Comparison of ENCODE assay signal across 1 cellular context in the genomic region with DNA sequence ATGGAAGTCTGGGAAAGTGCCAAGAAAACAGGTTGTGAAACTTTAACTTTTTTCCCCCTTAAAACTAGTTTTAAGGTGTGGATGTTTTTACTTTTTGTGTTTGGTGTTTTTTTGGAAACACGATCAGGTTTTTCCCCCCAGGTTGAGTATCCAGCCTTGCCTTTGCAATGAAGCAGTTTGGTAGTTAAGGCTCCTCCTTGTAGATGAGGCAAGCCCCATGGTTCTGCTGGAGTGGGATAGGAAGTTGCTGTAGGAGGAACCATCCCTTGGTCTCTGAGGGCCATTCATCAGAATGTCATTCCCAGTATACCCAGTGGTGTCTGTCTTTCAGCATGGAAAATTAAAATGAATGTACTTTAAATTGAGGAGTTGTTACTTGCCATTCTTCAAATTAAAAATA.
TF ChIP-seq lines count a peak whose summit lies in the region.

No MANE protein-coding gene starts in this region.

TF ChIP-seq in K562, 482 proteins besides CTCF, POLR2A, EP300 and RAD21 (continued from another document and continues in another):
- TF ChIP-seq, protein P1, sequence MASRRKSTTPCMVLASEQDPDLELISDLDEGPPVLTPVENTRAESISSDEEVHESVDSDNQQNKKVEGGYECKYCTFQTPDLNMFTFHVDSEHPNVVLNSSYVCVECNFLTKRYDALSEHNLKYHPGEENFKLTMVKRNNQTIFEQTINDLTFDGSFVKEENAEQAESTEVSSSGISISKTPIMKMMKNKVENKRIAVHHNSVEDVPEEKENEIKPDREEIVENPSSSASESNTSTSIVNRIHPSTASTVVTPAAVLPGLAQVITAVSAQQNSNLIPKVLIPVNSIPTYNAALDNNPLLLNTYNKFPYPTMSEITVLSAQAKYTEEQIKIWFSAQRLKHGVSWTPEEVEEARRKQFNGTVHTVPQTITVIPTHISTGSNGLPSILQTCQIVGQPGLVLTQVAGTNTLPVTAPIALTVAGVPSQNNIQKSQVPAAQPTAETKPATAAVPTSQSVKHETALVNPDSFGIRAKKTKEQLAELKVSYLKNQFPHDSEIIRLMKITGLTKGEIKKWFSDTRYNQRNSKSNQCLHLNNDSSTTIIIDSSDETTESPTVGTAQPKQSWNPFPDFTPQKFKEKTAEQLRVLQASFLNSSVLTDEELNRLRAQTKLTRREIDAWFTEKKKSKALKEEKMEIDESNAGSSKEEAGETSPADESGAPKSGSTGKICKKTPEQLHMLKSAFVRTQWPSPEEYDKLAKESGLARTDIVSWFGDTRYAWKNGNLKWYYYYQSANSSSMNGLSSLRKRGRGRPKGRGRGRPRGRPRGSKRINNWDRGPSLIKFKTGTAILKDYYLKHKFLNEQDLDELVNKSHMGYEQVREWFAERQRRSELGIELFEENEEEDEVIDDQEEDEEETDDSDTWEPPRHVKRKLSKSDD (conservative IDR thresholded peaks at IDR 0.05; ENCODE audit: low read length): no peak
- TF ChIP-seq MAZ (CRISPR knock-in tag; conservative IDR thresholded peaks at IDR 0.05 in 1 of 2, IDR thresholded peaks at IDR 0.05 in 1 of 2) (peak in 1 of 2 experiments; percentile 50; a peak in 1 of 4 replicates), BRF1 (IDR thresholded peaks at IDR 0.05; ENCODE audit: borderline replicate concordance, extremely low read depth, insufficient read length) (no peak), DMBX1 (CRISPR knock-in tag; IDR thresholded peaks at IDR 0.05; ENCODE audit: borderline replicate concordance) (0 out of 2 replicates have a peak, but pooled peaks have one; percentile 39), PHB (CRISPR knock-in tag; IDR thresholded peaks at IDR 0.05) (no peak), ATF1 (CRISPR knock-in tag; IDR thresholded peaks at IDR 0.05) (no peak), ATF1 (tag; IDR thresholded peaks at IDR 0.05) (no peak), ASH1L (IDR thresholded peaks at IDR 0.05; ENCODE audit: borderline replicate concordance, low read depth, partially characterized antibody) (no peak), ZNF253 (CRISPR knock-in tag; conservative IDR thresholded peaks at IDR 0.05) (no peak), TAF1 (IDR thresholded peaks at IDR 0.05; ENCODE audit: control insufficient read depth, extremely low read depth, insufficient read depth, low read length, severe bottlenecking) (no peak), NR4A1 (CRISPR knock-in tag; IDR thresholded peaks at IDR 0.05) (no peak), NR4A1 (tag; IDR thresholded peaks at IDR 0.05) (no peak), KHSRP (IDR thresholded peaks at IDR 0.05) (no peak), HNRNPL (IDR thresholded peaks at IDR 0.05; ENCODE audit: low read depth, low read length) (no peak), ZNF143 (CRISPR knock-in tag; IDR thresholded peaks at IDR 0.05) (no peak), IFI16 (CRISPR knock-in tag; IDR thresholded peaks at IDR 0.05) (no peak), ZNF121 (CRISPR knock-in tag; conservative IDR thresholded peaks at IDR 0.05) (no peak), ZNF77 (CRISPR knock-in tag; IDR thresholded peaks at IDR 0.05) (no peak), FOXK2 (conservative IDR thresholded peaks at IDR 0.05 in 1 of 2, IDR thresholded peaks at IDR 0.05 in 1 of 2; ENCODE audit: low read depth in 2 of 2) (no peak), GTF2E2 (tag; IDR thresholded peaks at IDR 0.05) (peak; percentile 41; the same call in 1 of the 2 replicates), PRMT5 (CRISPR knock-in tag; IDR thresholded peaks at IDR 0.05) (no peak), CCAR2 (IDR thresholded peaks at IDR 0.05; ENCODE audit: low read depth, low read length) (no peak), SREBF2 (CRISPR knock-in tag; IDR thresholded peaks at IDR 0.05) (no peak), CBFB (CRISPR knock-in tag; IDR thresholded peaks at IDR 0.05) (no peak), MEF2D (tag; conservative IDR thresholded peaks at IDR 0.05; ENCODE audit: low read depth) (no peak), RBM25 (IDR thresholded peaks at IDR 0.05; ENCODE audit: low read depth, low read length, severe bottlenecking) (no peak), L3MBTL2 (IDR thresholded peaks at IDR 0.05) (no peak), ZNF140 (CRISPR knock-in tag; IDR thresholded peaks at IDR 0.05) (no peak), ARNT (IDR thresholded peaks at IDR 0.05) (no peak), GABPB1 (CRISPR knock-in tag; IDR thresholded peaks at IDR 0.05) (no peak), CEBPB (tag; IDR thresholded peaks at IDR 0.05) (0 out of 2 replicates have a peak, but pooled peaks have one; percentile 37), HSF4 (CRISPR knock-in tag; IDR thresholded peaks at IDR 0.05; ENCODE audit: borderline replicate concordance) (no peak), ZNF324 (CRISPR knock-in tag; IDR thresholded peaks at IDR 0.05) (no peak), ZNF583 (CRISPR knock-in tag; IDR thresholded peaks at IDR 0.05) (no peak), ZNF311 (CRISPR knock-in tag; IDR thresholded peaks at IDR 0.05) (no peak), HNRNPK (IDR thresholded peaks at IDR 0.05; ENCODE audit: low read depth, low read length, poor library complexity, severe bottlenecking) (no peak)
- TF ChIP-seq, protein P2, sequence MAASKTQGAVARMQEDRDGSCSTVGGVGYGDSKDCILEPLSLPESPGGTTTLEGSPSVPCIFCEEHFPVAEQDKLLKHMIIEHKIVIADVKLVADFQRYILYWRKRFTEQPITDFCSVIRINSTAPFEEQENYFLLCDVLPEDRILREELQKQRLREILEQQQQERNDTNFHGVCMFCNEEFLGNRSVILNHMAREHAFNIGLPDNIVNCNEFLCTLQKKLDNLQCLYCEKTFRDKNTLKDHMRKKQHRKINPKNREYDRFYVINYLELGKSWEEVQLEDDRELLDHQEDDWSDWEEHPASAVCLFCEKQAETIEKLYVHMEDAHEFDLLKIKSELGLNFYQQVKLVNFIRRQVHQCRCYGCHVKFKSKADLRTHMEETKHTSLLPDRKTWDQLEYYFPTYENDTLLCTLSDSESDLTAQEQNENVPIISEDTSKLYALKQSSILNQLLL (CRISPR knock-in tag; IDR thresholded peaks at IDR 0.05; ENCODE audit: borderline replicate concordance): no peak
- TF ChIP-seq, protein P3, sequence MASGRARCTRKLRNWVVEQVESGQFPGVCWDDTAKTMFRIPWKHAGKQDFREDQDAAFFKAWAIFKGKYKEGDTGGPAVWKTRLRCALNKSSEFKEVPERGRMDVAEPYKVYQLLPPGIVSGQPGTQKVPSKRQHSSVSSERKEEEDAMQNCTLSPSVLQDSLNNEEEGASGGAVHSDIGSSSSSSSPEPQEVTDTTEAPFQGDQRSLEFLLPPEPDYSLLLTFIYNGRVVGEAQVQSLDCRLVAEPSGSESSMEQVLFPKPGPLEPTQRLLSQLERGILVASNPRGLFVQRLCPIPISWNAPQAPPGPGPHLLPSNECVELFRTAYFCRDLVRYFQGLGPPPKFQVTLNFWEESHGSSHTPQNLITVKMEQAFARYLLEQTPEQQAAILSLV (tag; IDR thresholded peaks at IDR 0.05): no peak
- TF ChIP-seq, protein P4, sequence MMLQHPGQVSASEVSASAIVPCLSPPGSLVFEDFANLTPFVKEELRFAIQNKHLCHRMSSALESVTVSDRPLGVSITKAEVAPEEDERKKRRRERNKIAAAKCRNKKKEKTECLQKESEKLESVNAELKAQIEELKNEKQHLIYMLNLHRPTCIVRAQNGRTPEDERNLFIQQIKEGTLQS (IDR thresholded peaks at IDR 0.05): no peak
- TF ChIP-seq, protein P4 (CRISPR knock-in tag; conservative IDR thresholded peaks at IDR 0.05): no peak
- TF ChIP-seq, protein P5, sequence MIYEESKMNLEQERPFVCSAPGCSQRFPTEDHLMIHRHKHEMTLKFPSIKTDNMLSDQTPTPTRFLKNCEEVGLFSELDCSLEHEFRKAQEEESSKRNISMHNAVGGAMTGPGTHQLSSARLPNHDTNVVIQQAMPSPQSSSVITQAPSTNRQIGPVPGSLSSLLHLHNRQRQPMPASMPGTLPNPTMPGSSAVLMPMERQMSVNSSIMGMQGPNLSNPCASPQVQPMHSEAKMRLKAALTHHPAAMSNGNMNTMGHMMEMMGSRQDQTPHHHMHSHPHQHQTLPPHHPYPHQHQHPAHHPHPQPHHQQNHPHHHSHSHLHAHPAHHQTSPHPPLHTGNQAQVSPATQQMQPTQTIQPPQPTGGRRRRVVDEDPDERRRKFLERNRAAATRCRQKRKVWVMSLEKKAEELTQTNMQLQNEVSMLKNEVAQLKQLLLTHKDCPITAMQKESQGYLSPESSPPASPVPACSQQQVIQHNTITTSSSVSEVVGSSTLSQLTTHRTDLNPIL (CRISPR knock-in tag; IDR thresholded peaks at IDR 0.05): no peak
- TF ChIP-seq, protein P6, sequence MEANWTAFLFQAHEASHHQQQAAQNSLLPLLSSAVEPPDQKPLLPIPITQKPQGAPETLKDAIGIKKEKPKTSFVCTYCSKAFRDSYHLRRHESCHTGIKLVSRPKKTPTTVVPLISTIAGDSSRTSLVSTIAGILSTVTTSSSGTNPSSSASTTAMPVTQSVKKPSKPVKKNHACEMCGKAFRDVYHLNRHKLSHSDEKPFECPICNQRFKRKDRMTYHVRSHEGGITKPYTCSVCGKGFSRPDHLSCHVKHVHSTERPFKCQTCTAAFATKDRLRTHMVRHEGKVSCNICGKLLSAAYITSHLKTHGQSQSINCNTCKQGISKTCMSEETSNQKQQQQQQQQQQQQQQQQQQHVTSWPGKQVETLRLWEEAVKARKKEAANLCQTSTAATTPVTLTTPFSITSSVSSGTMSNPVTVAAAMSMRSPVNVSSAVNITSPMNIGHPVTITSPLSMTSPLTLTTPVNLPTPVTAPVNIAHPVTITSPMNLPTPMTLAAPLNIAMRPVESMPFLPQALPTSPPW (CRISPR knock-in tag; IDR thresholded peaks at IDR 0.05): peak; percentile 22; the same call in 1 of the 2 replicates
- TF ChIP-seq, protein P7, sequence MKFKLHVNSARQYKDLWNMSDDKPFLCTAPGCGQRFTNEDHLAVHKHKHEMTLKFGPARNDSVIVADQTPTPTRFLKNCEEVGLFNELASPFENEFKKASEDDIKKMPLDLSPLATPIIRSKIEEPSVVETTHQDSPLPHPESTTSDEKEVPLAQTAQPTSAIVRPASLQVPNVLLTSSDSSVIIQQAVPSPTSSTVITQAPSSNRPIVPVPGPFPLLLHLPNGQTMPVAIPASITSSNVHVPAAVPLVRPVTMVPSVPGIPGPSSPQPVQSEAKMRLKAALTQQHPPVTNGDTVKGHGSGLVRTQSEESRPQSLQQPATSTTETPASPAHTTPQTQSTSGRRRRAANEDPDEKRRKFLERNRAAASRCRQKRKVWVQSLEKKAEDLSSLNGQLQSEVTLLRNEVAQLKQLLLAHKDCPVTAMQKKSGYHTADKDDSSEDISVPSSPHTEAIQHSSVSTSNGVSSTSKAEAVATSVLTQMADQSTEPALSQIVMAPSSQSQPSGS (CRISPR knock-in tag; IDR thresholded peaks at IDR 0.05): no peak
- TF ChIP-seq, protein P8, sequence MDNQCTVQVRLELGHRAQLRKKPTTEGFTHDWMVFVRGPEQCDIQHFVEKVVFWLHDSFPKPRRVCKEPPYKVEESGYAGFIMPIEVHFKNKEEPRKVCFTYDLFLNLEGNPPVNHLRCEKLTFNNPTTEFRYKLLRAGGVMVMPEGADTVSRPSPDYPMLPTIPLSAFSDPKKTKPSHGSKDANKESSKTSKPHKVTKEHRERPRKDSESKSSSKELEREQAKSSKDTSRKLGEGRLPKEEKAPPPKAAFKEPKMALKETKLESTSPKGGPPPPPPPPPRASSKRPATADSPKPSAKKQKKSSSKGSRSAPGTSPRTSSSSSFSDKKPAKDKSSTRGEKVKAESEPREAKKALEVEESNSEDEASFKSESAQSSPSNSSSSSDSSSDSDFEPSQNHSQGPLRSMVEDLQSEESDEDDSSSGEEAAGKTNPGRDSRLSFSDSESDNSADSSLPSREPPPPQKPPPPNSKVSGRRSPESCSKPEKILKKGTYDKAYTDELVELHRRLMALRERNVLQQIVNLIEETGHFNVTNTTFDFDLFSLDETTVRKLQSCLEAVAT (IDR thresholded peaks at IDR 0.05): no peak
- TF ChIP-seq, protein P9, sequence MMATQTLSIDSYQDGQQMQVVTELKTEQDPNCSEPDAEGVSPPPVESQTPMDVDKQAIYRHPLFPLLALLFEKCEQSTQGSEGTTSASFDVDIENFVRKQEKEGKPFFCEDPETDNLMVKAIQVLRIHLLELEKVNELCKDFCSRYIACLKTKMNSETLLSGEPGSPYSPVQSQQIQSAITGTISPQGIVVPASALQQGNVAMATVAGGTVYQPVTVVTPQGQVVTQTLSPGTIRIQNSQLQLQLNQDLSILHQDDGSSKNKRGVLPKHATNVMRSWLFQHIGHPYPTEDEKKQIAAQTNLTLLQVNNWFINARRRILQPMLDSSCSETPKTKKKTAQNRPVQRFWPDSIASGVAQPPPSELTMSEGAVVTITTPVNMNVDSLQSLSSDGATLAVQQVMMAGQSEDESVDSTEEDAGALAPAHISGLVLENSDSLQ (IDR thresholded peaks at IDR 0.05): peak; percentile 78
- TF ChIP-seq, protein P10, sequence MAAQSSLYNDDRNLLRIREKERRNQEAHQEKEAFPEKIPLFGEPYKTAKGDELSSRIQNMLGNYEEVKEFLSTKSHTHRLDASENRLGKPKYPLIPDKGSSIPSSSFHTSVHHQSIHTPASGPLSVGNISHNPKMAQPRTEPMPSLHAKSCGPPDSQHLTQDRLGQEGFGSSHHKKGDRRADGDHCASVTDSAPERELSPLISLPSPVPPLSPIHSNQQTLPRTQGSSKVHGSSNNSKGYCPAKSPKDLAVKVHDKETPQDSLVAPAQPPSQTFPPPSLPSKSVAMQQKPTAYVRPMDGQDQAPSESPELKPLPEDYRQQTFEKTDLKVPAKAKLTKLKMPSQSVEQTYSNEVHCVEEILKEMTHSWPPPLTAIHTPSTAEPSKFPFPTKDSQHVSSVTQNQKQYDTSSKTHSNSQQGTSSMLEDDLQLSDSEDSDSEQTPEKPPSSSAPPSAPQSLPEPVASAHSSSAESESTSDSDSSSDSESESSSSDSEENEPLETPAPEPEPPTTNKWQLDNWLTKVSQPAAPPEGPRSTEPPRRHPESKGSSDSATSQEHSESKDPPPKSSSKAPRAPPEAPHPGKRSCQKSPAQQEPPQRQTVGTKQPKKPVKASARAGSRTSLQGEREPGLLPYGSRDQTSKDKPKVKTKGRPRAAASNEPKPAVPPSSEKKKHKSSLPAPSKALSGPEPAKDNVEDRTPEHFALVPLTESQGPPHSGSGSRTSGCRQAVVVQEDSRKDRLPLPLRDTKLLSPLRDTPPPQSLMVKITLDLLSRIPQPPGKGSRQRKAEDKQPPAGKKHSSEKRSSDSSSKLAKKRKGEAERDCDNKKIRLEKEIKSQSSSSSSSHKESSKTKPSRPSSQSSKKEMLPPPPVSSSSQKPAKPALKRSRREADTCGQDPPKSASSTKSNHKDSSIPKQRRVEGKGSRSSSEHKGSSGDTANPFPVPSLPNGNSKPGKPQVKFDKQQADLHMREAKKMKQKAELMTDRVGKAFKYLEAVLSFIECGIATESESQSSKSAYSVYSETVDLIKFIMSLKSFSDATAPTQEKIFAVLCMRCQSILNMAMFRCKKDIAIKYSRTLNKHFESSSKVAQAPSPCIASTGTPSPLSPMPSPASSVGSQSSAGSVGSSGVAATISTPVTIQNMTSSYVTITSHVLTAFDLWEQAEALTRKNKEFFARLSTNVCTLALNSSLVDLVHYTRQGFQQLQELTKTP (IDR thresholded peaks at IDR 0.05; ENCODE audit: low read depth in 1 of 2, partially characterized antibody in 2 of 2): no peak
